Comparison of ENCODE assay signal across 9 cellular contexts in genomic region chr21:44958471-44959191, GRCh38. TPM values are rescaled to one million over a fixed set of nuclear protein-coding genes. Genes with fewer than 3 reads are reported as not detected.
DNase-seq lines count a peak whose midpoint lies in the region; ATAC-seq and TF ChIP-seq lines count a peak whose summit lies in the region.
"Had no signal": no experiment of that assay in that cellular context is flagged by ENCODE, and none has a peak within 500 bp of the region (broad histone marks: within the 10 kb centered on the region; RNA-seq: fewer than 3 reads in every experiment).

No MANE protein-coding gene starts in this region.

- H3K4me3 ChIP-seq in WERI-Rb-1 (ENCODE audit: low read depth, low read length) (no peak overlapping the region), foreskin fibroblast (ENCODE audit: low read depth in 1 of 2, low read length in 2 of 2) (no peak overlapping the region)

- peak; percentile 73 for DNase-seq in AG08396 (ENCODE audit: low spot score)
- peak; percentile 85 for DNase-seq in WERI-Rb-1
- DNase-seq in foreskin fibroblast: peak; percentile 18 to 25
- no peak for DNase-seq in omental fat pad (ENCODE audit: low spot score)
- no peak for DNase-seq in NCI-H2081 (lab: John Stamatoyannopoulos, UW)
- no peak for DNase-seq in NCI-H446 treated with DMSO at 0.1 percent for 48 hours (lab: John Stamatoyannopoulos, UW)
- DNase-seq in stimulated activated CD4-positive, alpha-beta T cell treated with anti-CD3 and anti-CD28 coated beads, Interleukin-12 subunit alpha, Interleukin-12 subunit beta, amount 100 ng/mL, for 4 hours: no peak
- DNase-seq: kidney glomerular epithelial cell had no signal

- peak; percentile 69 for ATAC-seq in omental fat pad (ENCODE audit: low FRiP score)
- ATAC-seq in GM21367 (IDR thresholded peaks at IDR 0.05; ENCODE audit: unreplicated experiment): no peak

- no peaks in the 10 kb centered on the region for H3K9me3 ChIP-seq in WERI-Rb-1 (ENCODE audit: severe bottlenecking)

- H3K27ac ChIP-seq in WERI-Rb-1: peak overlapping the region; percentile 67

- H3K27me3 ChIP-seq in WERI-Rb-1 (ENCODE audit: insufficient read depth, low read depth, severe bottlenecking): no peaks in the 10 kb centered on the region

- peaks cover 87% of the 10 kb centered on the region for H3K36me3 ChIP-seq in WERI-Rb-1

- no peak for TF ChIP-seq CTCF in WERI-Rb-1 (IDR thresholded peaks at IDR 0.05; ENCODE audit: low read depth, low read length)
- no peak for TF ChIP-seq CTCF in foreskin fibroblast (IDR thresholded peaks at IDR 0.05; ENCODE audit: low read depth, low read length)
- TF ChIP-seq CTCF in omental fat pad (IDR thresholded peaks at IDR 0.05): no peak

RNA-seq across cellular contexts. Expression of gene SLX9, which starts 18.8 kb away (rescaled TPM):
- total RNA-seq in omental fat pad: 10 to 100 TPM; 11.9 to 26.2 (median 16.1) TPM

RNA-seq across cellular contexts. Expression of gene ITGB2, which starts 37.9 kb away (rescaled TPM):
- total RNA-seq in omental fat pad: 100 to 1,000 TPM in 3 of 4 donors, 10 to 100 TPM in 1; 98.5 to 581 (median 217) TPM

Comparison
In these comparisons a context has a peak if more than half of its experiments do, and no peak if none do; other contexts are left out.
1. DNase-seq: peak in AG08396 (single experiment), WERI-Rb-1 (single experiment) and foreskin fibroblast (2 of 2); none in omental fat pad (single experiment), NCI-H2081 (0 of 2), NCI-H446 treated with DMSO at 0.1 percent for 48 hours (single experiment) and stimulated activated CD4-positive, alpha-beta T cell treated with anti-CD3 and anti-CD28 coated beads, Interleukin-12 subunit alpha, Interleukin-12 subunit beta, amount 100 ng/mL, for 4 hours (single experiment).